22 cellular contexts compared by ENCODE assay signal in the genomic region with DNA sequence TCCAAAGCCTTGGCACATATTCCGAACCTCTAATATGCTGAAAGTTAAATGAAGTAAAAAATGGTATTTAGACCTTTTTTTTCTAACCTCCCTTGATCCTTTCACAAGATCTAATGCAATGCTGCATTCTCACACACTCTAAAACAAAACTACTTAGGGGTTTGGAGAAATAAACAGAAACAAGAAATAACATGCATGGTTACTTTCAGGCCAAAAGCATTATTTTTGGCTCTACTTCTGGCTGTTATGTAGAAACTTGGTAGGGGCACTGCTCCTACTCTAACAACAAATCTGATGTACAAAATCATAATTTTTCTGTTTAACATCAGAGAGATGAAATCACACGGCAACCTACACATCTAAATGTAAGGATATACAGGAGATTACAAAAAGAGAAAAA.
"Had no signal": no experiment of that assay in that cellular context is flagged by ENCODE, and none has a peak within 500 bp of the region (broad histone marks: within the 10 kb centered on the region; RNA-seq: fewer than 3 reads in every experiment).

No MANE protein-coding gene starts in this region.

- H3K4me1 ChIP-seq: heart right ventricle, psoas muscle, right atrium auricular region, SJSA1, spleen had no signal

- H3K9me3 Mint-ChIP-seq: activated B cell treated with CpG ODN at 0.5 μM for 24 hours; brain; naive B cell; T-helper 1 cell treated with Interleukin-12 subunit alpha and Interleukin-12 subunit beta and Interleukin-4 antibody, amounts not matched to agents 30 μg/mL and 1 μg/mL, for 36 hours had no signal

- H3K4me1 Mint-ChIP-seq: brain had no signal

- H3K27me3 ChIP-seq: heart right ventricle, right atrium auricular region, SJSA1, spleen, upper lobe of left lung had no signal

- H3K27ac Mint-ChIP-seq: activated B cell treated with CpG ODN at 0.5 μM for 24 hours; activated CD4-positive, alpha-beta T cell treated with anti-CD3 and anti-CD28 coated beads for 36 hours; T-helper 1 cell treated with Interleukin-12 subunit alpha and Interleukin-12 subunit beta and Interleukin-4 antibody, amounts not matched to agents 30 μg/mL and 1 μg/mL, for 36 hours had no signal

- H3K27ac ChIP-seq: heart right ventricle, psoas muscle, right atrium auricular region, SJSA1, spleen had no signal

- H3K27me3 Mint-ChIP-seq: activated B cell treated with CpG ODN at 0.5 μM for 24 hours; activated CD4-positive, alpha-beta T cell treated with anti-CD3 and anti-CD28 coated beads for 36 hours; brain; naive B cell had no signal

- H3K4me3 Mint-ChIP-seq: activated B cell treated with CpG ODN at 0.5 μM for 24 hours; activated CD4-positive, alpha-beta T cell treated with anti-CD3 and anti-CD28 coated beads for 36 hours; brain; T-helper 1 cell treated with Interleukin-12 subunit alpha and Interleukin-12 subunit beta and Interleukin-4 antibody, amounts not matched to agents 30 μg/mL and 1 μg/mL, for 36 hours had no signal

- H3K9me3 ChIP-seq: heart right ventricle, psoas muscle, right atrium auricular region, SJSA1, spleen, upper lobe of left lung had no signal

- DNase-seq: activated B cell treated with CpG ODN at 0.5 μM for 24 hours; activated CD4-positive, alpha-beta T cell treated with anti-CD3 and anti-CD28 coated beads for 36 hours; activated CD4-positive, alpha-beta T cell treated with anti-CD3 and anti-CD28 coated beads, Interleukin-2, amount 50 U/mL, for 4 hours; aorta; dermis blood vessel endothelial cell; effector CD8-positive, alpha-beta T cell; erythroblast; foreskin fibroblast; heart right ventricle; left colon; mesendoderm; naive B cell; psoas muscle; spleen; stimulated activated CD4-positive, alpha-beta T cell treated with anti-CD3 and anti-CD28 coated beads, Interleukin-4, amount 100 ng/mL, for 1 hour; stimulated activated naive CD4-positive, alpha-beta T cell treated with Interleukin-2 at 50 U/mL for 16 hours; T1000; upper lobe of left lung had no signal

- H3K4me3 ChIP-seq: heart right ventricle, psoas muscle, right atrium auricular region, SJSA1, spleen, upper lobe of left lung had no signal

- ATAC-seq: activated CD4-positive, alpha-beta T cell treated with anti-CD3 and anti-CD28 coated beads for 36 hours; heart right ventricle; left colon; psoas muscle had no signal
